ENCODE assay signal across 20 cellular contexts in the genomic region with DNA sequence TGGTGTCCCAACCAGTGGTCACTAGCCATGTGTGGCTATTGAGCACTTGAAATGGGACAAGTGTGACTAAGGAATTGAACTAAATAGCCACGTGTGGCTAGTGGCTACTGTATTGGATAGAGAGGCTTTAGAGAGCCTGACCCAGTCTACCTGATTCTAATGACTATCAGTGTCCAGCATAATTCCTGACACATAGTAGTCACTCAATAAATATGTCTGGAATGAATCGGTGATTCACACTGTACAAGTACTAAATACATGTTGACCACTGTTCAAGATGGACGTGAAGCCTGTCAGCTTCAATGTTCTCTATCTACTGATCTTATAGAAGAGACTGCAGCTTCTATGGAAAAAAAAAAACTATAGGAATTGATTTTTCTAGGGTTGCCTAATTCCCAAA.
"Had no signal": no experiment of that assay in that cellular context is flagged by ENCODE, and none has a peak within 500 bp of the region (broad histone marks: within the 10 kb centered on the region; RNA-seq: fewer than 3 reads in every experiment).

No MANE protein-coding gene starts in this region.

- H3K27me3 ChIP-seq: gastroesophageal sphincter, right lobe of liver had no signal

- DNase-seq: activated CD8-positive, alpha-beta memory T cell treated with anti-CD3 and anti-CD28 coated beads for 24 hours; activated CD8-positive, alpha-beta memory T cell treated with anti-CD3 and anti-CD28 coated beads, Interleukin-2, amount 50 U/mL, for 4 hours; activated T-cell treated with anti-CD3 and anti-CD28 coated beads, Interleukin-2, amount 50 U/mL, for 24 hours; aorta; effector memory CD4-positive, alpha-beta T cell; head of caudate nucleus; hypothalamus; left colon; mesendoderm; naive B cell; occipital lobe; right lobe of liver; small intestine; stimulated activated CD4-positive, alpha-beta T cell treated with anti-CD3 and anti-CD28 coated beads, Interleukin-15, amount 100 ng/mL, for 24 hours; stimulated activated CD8-positive, alpha-beta memory T cell treated with anti-CD3 and anti-CD28 coated beads, Interleukin-4, amount 100 ng/mL, for 48 hours; stimulated activated naive B cell treated with anti-CD40 and anti-IgM and Interleukin-4, amounts not matched to agents 10 μg/mL and 1 μg/mL and 100 μg/mL, for 72 hours; T-helper 1 cell had no signal

- H3K4me1 ChIP-seq: gastroesophageal sphincter, right lobe of liver had no signal

- H3K4me3 ChIP-seq: gastroesophageal sphincter, right lobe of liver had no signal

- H3K9me3 ChIP-seq: gastroesophageal sphincter, right lobe of liver had no signal

- H3K36me3 ChIP-seq: gastroesophageal sphincter, right lobe of liver had no signal

- ATAC-seq: activated T-helper 17 cell treated with anti-CD3 and anti-CD28 coated beads, Interleukin-2, amount 50 U/mL, for 72 hours; gastroesophageal sphincter; left colon; right lobe of liver; WTC11 had no signal

- H3K27ac ChIP-seq: gastroesophageal sphincter, right lobe of liver had no signal
